In genomic region chr11:134987223-134987768, GRCh38 we compare ENCODE assay signal across 17 cellular contexts.
A peak's percentile ranks its signal among the peaks of the same experiment; 100 is the strongest.
DNase-seq lines count a peak whose midpoint lies in the region; ATAC-seq, FAIRE-seq and TF ChIP-seq lines count a peak whose summit lies in the region.
"Had no signal": no experiment of that assay in that cellular context is flagged by ENCODE, and none has a peak within 500 bp of the region (broad histone marks: within the 10 kb centered on the region; RNA-seq: fewer than 3 reads in every experiment).

No MANE protein-coding gene starts in this region.

- H3K4ac ChIP-seq in H1 (replicated peaks; ENCODE audit: insufficient read length, low read depth, low read length), result no peak overlapping the region

- no peak overlapping the region for H3K4me3 ChIP-seq in BLaER1 treated with 17β-estradiol and CSF1 and Interleukin-3, amounts not matched to agents 10 nM and 100 nM
- no peak overlapping the region for H3K4me3 ChIP-seq in H1 (ENCODE audit: extremely low read depth in 1 of 4, insufficient read depth in 2 of 4, low read depth in 3 of 4, low read length in 4 of 4)
- H3K4me3 ChIP-seq in transverse colon, result no peak overlapping the region

- no peak overlapping the region; the same call in 1 of the 2 replicates for H2BK15ac ChIP-seq in H1 (ENCODE audit: low read length)

- H3K18ac ChIP-seq in H1 (ENCODE audit: extremely low read depth, low read length), result 0 out of 2 replicates have a peak overlapping the region, but pooled peaks have one; percentile 68

- no peak overlapping the region for H4K5ac ChIP-seq in H1 (ENCODE audit: insufficient read length, low read depth, low read length)

- no peaks in the 10 kb centered on the region for H3K36me3 ChIP-seq in BLaER1 treated with 17β-estradiol and CSF1 and Interleukin-3, amounts not matched to agents 10 nM and 100 nM
- H3K36me3 ChIP-seq in H1 (ENCODE audit: control insufficient read depth in 2 of 4, insufficient read depth in 4 of 4, low read length in 3 of 4) (no peaks in the 10 kb centered on the region), transverse colon (no peaks in the 10 kb centered on the region)

- H3K4me1 Mint-ChIP-seq in nephron, result peaks cover 42% of the 10 kb centered on the region
- H3K4me1 Mint-ChIP-seq: B cell had no signal

- CTCF ChIA-PET in H1 (lab: Charles Lee; ENCODE audit: partially characterized antibody), result interaction anchor here (0.8 to 2.3 kb wide), 3 partner anchors 8 to 33 kb away, joined by 3 to 8 read pairs (median 3); no protein-coding TSS in a partner anchor

- no peak overlapping the region for H3K9ac ChIP-seq in BLaER1 treated with 17β-estradiol and CSF1 and Interleukin-3, amounts not matched to agents 10 nM and 100 nM
- no peak overlapping the region for H3K9ac ChIP-seq in H1 (replicated peaks in 1 of 4; ENCODE audit: extremely low read depth in 1 of 4, low read depth in 3 of 4, low read length in 3 of 4)

- no peak for TF ChIP-seq EP300 in H1 (IDR thresholded peaks at IDR 0.05; ENCODE audit: borderline replicate concordance in 1 of 2, low read depth in 2 of 2, low read length in 2 of 2)
- TF ChIP-seq EP300 in transverse colon (IDR thresholded peaks at IDR 0.05; ENCODE audit: low read depth), result no peak

- TF ChIP-seq RAD21 in H1 (IDR thresholded peaks at IDR 0.05 in 1 of 2, conservative IDR thresholded peaks at IDR 0.05 in 1 of 2; ENCODE audit: low read depth in 2 of 2, low read length in 2 of 2), result no peak

- no peak overlapping the region for H2AFZ ChIP-seq in H1 (ENCODE audit: low read length)

- no peak for TF ChIP-seq POLR2A in H1 (IDR thresholded peaks at IDR 0.05; ENCODE audit: control extremely low read depth in 1 of 2, low read depth in 2 of 2, low read length in 2 of 2)
- TF ChIP-seq POLR2A in transverse colon (IDR thresholded peaks at IDR 0.05), result no peak

- H3K4me3 Mint-ChIP-seq in nephron, result no peak overlapping the region
- H3K4me3 Mint-ChIP-seq: B cell; CD8-positive, alpha-beta T cell had no signal

- peaks cover 9% of the 10 kb centered on the region for H3K27me3 Mint-ChIP-seq in nephron (ENCODE audit: low read depth)

- H3K23ac ChIP-seq in H1 (ENCODE audit: insufficient read length), result no peak overlapping the region

- H4K20me1 ChIP-seq in BLaER1 treated with 17β-estradiol and CSF1 and Interleukin-3, amounts not matched to agents 10 nM and 100 nM, result no peaks in the 10 kb centered on the region
- no peaks in the 10 kb centered on the region for H4K20me1 ChIP-seq in H1 (replicated peaks in 1 of 2; ENCODE audit: control insufficient read depth in 1 of 2, insufficient read depth in 2 of 2, low read length in 2 of 2)

- H2BK20ac ChIP-seq in H1 (ENCODE audit: low read length), result peak overlapping the region; percentile 94

- WGBS in H1 (ENCODE audit: extremely low coverage in 1 of 2, insufficient coverage in 1 of 2, insufficient read length in 1 of 2, insufficient replicate concordance in 2 of 2, low coverage in 1 of 2, low lambda C conversion rate in 2 of 2, missing lambda C conversion rate in 1 of 2), 2 experiments, result 83% methylated on average over 5 of the region's 7 CpGs; no CpG with 5 or more reads in 1 of the 2 experiments
- 44 to 50% methylated on average over 5 to 7 of the region's 7 CpGs for WGBS in transverse colon (ENCODE audit: low coverage in 1 of 2), 2 donors

- intact Hi-C loops in transverse colon (cut with DNase I; ENCODE audit: low total_unique reads), result no loop called here

- no peak overlapping the region for H4K8ac ChIP-seq in H1 (ENCODE audit: extremely low read depth, insufficient read depth, low read length)

- H3K36me3 Mint-ChIP-seq in nephron (ENCODE audit: low read depth), result no peaks in the 10 kb centered on the region
- H3K36me3 Mint-ChIP-seq: CD8-positive, alpha-beta T cell had no signal

- peaks cover 0 to 17% (median 6%) of the 10 kb centered on the region in 10 experiments; a peak in 7 of 20 replicates for H3K4me1 ChIP-seq in BLaER1 treated with 17β-estradiol and CSF1 and Interleukin-3, amounts not matched to agents 10 nM and 100 nM
- H3K4me1 ChIP-seq in H1 (replicated peaks in 1 of 4; ENCODE audit: control insufficient read depth in 3 of 4, insufficient read depth in 4 of 4, low read length in 3 of 4) (peaks cover 4 to 14% (median 12%) of the 10 kb centered on the region in 4 experiments; a peak in 6 of 7 replicates), transverse colon (no peaks in the 10 kb centered on the region)

- in situ Hi-C loops in transverse colon (cut with MboI; ENCODE audit: low pct_ligation_motif_present in 1 of 4, low pct_unique_long_range_greater_than_20kb in 1 of 4, low sequenced_read_pairs in 3 of 4), result no loop called here

- H3K27me3 ChIP-seq in BLaER1 treated with 17β-estradiol and CSF1 and Interleukin-3, amounts not matched to agents 10 nM and 100 nM, result no peaks in the 10 kb centered on the region
- H3K27me3 ChIP-seq in H1 (replicated peaks in 1 of 4; ENCODE audit: control insufficient read depth in 3 of 4, extremely low read depth in 1 of 4, insufficient read depth in 3 of 4, low read length in 3 of 4) (no peaks in the 10 kb centered on the region), transverse colon (no peaks in the 10 kb centered on the region)

- no peak overlapping the region for H4K91ac ChIP-seq in H1 (replicated peaks; ENCODE audit: insufficient read length, low read length)

- no peaks in the 10 kb centered on the region; the same call in 1 of the 2 replicates for H3K23me2 ChIP-seq in H1 (ENCODE audit: low read depth, low read length)

- ATAC-seq in GM18511 (IDR thresholded peaks at IDR 0.05; ENCODE audit: unreplicated experiment), result no peak
- ATAC-seq: CD8-positive, alpha-beta T cell had no signal

- H3K27ac ChIP-seq in BLaER1 treated with 17β-estradiol and CSF1 and Interleukin-3, amounts not matched to agents 10 nM and 100 nM, result no peak overlapping the region
- H3K27ac ChIP-seq in H1 (ENCODE audit: low read depth, low read length) (no peak overlapping the region), transverse colon (no peak overlapping the region)
- H3K27ac ChIP-seq: C4-2B, HL-60 had no signal

- no peaks in the 10 kb centered on the region for H3K79me1 ChIP-seq in H1 (ENCODE audit: low read depth, low read length)

- H3K79me2 ChIP-seq in H1 (ENCODE audit: control insufficient read depth in 1 of 2, insufficient read depth in 2 of 2, low read length in 2 of 2), result no peaks in the 10 kb centered on the region

- peak overlapping the region; percentile 100 for H2BK12ac ChIP-seq in H1 (ENCODE audit: low read depth, low read length)

- POLR2A ChIA-PET in H1 (lab: Charles Lee; ENCODE audit: partially characterized antibody), result no interaction called here

- H3K4me2 ChIP-seq in BLaER1 treated with 17β-estradiol and CSF1 and Interleukin-3, amounts not matched to agents 10 nM and 100 nM, result peak overlapping the region in 8 of 11 experiments; percentile 15 to 49 (median 25); a peak in 9 of 22 replicates
- H3K4me2 ChIP-seq in H1 (ENCODE audit: insufficient read depth in 1 of 2, low read depth in 2 of 2, low read length in 2 of 2), result no peak overlapping the region

- no peak overlapping the region for H3K14ac ChIP-seq in H1 (ENCODE audit: insufficient read length)

- DNase-seq in H1 (ENCODE audit: low read depth in 1 of 2, low spot score in 2 of 2) (no peak), transverse colon (peak; percentile 41)
- no peak for DNase-seq in effector CD4-positive, alpha-beta T cell
- no peak for DNase-seq in stimulated activated CD4-positive, alpha-beta T cell treated with anti-CD3 and anti-CD28 coated beads, Interleukin-2, amount 100 ng/mL, for 48 hours
- DNase-seq: CD8-positive, alpha-beta T cell; COR-L47; DND-41; GDM1; HCEC 1CT had no signal

- H2AK5ac ChIP-seq in H1 (ENCODE audit: low read depth, low read length), result peak overlapping the region; percentile 99; the same call in 1 of the 2 replicates

- H3K56ac ChIP-seq in H1 (replicated peaks; ENCODE audit: insufficient read length, low read depth, low read length), result no peak overlapping the region

- no peak for TF ChIP-seq CTCF in H1 (IDR thresholded peaks at IDR 0.05; ENCODE audit: control extremely low read depth in 1 of 3, insufficient read depth in 1 of 3, low read depth in 1 of 3, low read length in 3 of 3)
- TF ChIP-seq CTCF in nephron (IDR thresholded peaks at IDR 0.05; ENCODE audit: unreplicated experiment in 3 of 3), result no peak
- no peak for TF ChIP-seq CTCF in transverse colon (IDR thresholded peaks at IDR 0.05)

- peak overlapping the region; percentile 98; the same call in 1 of the 2 replicates for H2BK5ac ChIP-seq in H1 (ENCODE audit: low read depth, low read length)

- peak overlapping the region in 2 of 3 experiments; percentile 23 to 54 for H3K27ac Mint-ChIP-seq in nephron
- H3K27ac Mint-ChIP-seq: B cell; CD8-positive, alpha-beta T cell had no signal

- no peak overlapping the region for H2BK120ac ChIP-seq in H1 (replicated peaks; ENCODE audit: low read depth, low read length)

- no peak for FAIRE-seq in H1 (lab: Jason Lieb, UNC)
- FAIRE-seq: GM12892, GM19239 had no signal

- no peaks in the 10 kb centered on the region for H3K9me3 Mint-ChIP-seq in nephron
- H3K9me3 Mint-ChIP-seq: CD8-positive, alpha-beta T cell had no signal

- H3K9me3 ChIP-seq in BLaER1 treated with 17β-estradiol and CSF1 and Interleukin-3, amounts not matched to agents 10 nM and 100 nM (replicated peaks in 1 of 11), result no peaks in the 10 kb centered on the region
- no peaks in the 10 kb centered on the region for H3K9me3 ChIP-seq in H1 (ENCODE audit: insufficient read depth in 2 of 2, low read depth in 1 of 2, low read length in 1 of 2)
- no peaks in the 10 kb centered on the region for H3K9me3 ChIP-seq in transverse colon

TF ChIP-seq in H1, 55 proteins besides CTCF, POLR2A, EP300 and RAD21:
- TF ChIP-seq RNF2 (IDR thresholded peaks at IDR 0.05; ENCODE audit: borderline replicate concordance, low read depth, low read length, missing control alignments, poor library complexity, severe bottlenecking), result no peak
- TF ChIP-seq KDM1A (IDR thresholded peaks at IDR 0.05; ENCODE audit: borderline replicate concordance, low read length), result no peak

Comparison
In these comparisons a context has a peak if more than half of its experiments do, and no peak if none do; other contexts are left out.
1. H3K4me2 ChIP-seq: peak in BLaER1 treated with 17β-estradiol and CSF1 and Interleukin-3, amounts not matched to agents 10 nM and 100 nM (8 of 11); none in H1 (0 of 2).